In genomic region chr19:3968556-3969434, GRCh38 we compare ENCODE assay signal across 8 cellular contexts. TPM values are rescaled to one million over a fixed set of nuclear protein-coding genes. Genes with fewer than 3 reads are reported as not detected.
DNase-seq lines count a peak whose midpoint lies in the region; ATAC-seq and TF ChIP-seq lines count a peak whose summit lies in the region.

No MANE protein-coding gene starts in this region.

- H3K4me3 Mint-ChIP-seq in progenitor cell of endocrine pancreas (ENCODE audit: low read depth), result peak overlapping the region; percentile 89

- H3K4me3 ChIP-seq in left ventricle myocardium inferior, result peak overlapping the region; percentile 99

- H3K27me3 ChIP-seq in left ventricle myocardium inferior (ENCODE audit: low read depth), result no peaks in the 10 kb centered on the region

- H3K4me1 ChIP-seq in left ventricle myocardium inferior, result peaks cover 70% of the 10 kb centered on the region

- H3K9me3 ChIP-seq in left ventricle myocardium inferior (replicated peaks), result no peaks in the 10 kb centered on the region

- peaks cover 44% of the 10 kb centered on the region for H3K36me3 ChIP-seq in left ventricle myocardium inferior

- H3K4me1 Mint-ChIP-seq in progenitor cell of endocrine pancreas (ENCODE audit: low read depth), result peaks cover 25% of the 10 kb centered on the region

- peaks cover 18% of the 10 kb centered on the region for H3K36me3 Mint-ChIP-seq in progenitor cell of endocrine pancreas (ENCODE audit: insufficient read depth)

- peak; percentile 77 for DNase-seq in D341Med (ENCODE audit: low spot score)
- DNase-seq in Kasumi-1 (lab: John Stamatoyannopoulos, UW), result peak; percentile 76
- DNase-seq in amniotic stem cell (lab: John Stamatoyannopoulos, UW), result peak; percentile 99
- peak; percentile 91 for DNase-seq in left ventricle myocardium inferior
- DNase-seq in progenitor cell of endocrine pancreas (ENCODE audit: low spot score, unreplicated experiment), result peak; percentile 71
- no peak for DNase-seq in NCI-H526 (lab: John Stamatoyannopoulos, UW)
- DNase-seq in NCI-H1092 (lab: John Stamatoyannopoulos, UW), result no peak

- H3K9me3 Mint-ChIP-seq in progenitor cell of endocrine pancreas (ENCODE audit: low read depth), result no peaks in the 10 kb centered on the region

- TF ChIP-seq CTCF in left ventricle myocardium inferior (IDR thresholded peaks at IDR 0.05; ENCODE audit: borderline replicate concordance) (peak; percentile 5), progenitor cell of endocrine pancreas (IDR thresholded peaks at IDR 0.05; ENCODE audit: unreplicated experiment) (no peak)

- peak overlapping the region; percentile 99 for H3K27ac ChIP-seq in left ventricle myocardium inferior (replicated peaks)

- no peak for ATAC-seq in GM18498 (IDR thresholded peaks at IDR 0.05; ENCODE audit: unreplicated experiment)

- H3K27me3 Mint-ChIP-seq in progenitor cell of endocrine pancreas, result no peaks in the 10 kb centered on the region

- intact Hi-C loops in left ventricle myocardium inferior (cut with micrococcal nuclease), result no loop called here

- H3K27ac Mint-ChIP-seq in progenitor cell of endocrine pancreas, result peak overlapping the region; percentile 99

RNA-seq across cellular contexts. Expression of gene DAPK3, which starts 2.1 kb away (rescaled TPM):
- 74.6 TPM for total RNA-seq in left ventricle myocardium inferior
- total RNA-seq in progenitor cell of endocrine pancreas, result 105 and 106 TPM in 2 replicates

RNA-seq across cellular contexts. Expression of gene EEF2, which starts 16.5 kb away (rescaled TPM):
- total RNA-seq in left ventricle myocardium inferior (2,303 TPM), progenitor cell of endocrine pancreas (3,028 and 3,054 TPM in 2 replicates)

RNA-seq across cellular contexts. Expression of gene NMRK2, which starts 35.9 kb away (rescaled TPM):
- total RNA-seq in left ventricle myocardium inferior (458 TPM), progenitor cell of endocrine pancreas (1.4 and 2.3 TPM in 2 replicates)

RNA-seq across cellular contexts. Expression of gene PIAS4, which starts 38.7 kb away (rescaled TPM):
- total RNA-seq in left ventricle myocardium inferior (15.4 TPM), progenitor cell of endocrine pancreas (55.3 and 56.3 TPM in 2 replicates)

Comparison
In these comparisons a context has a peak if more than half of its experiments do, and no peak if none do; other contexts are left out.
1. DNase-seq: peak in D341Med (single experiment), Kasumi-1 (2 of 2), amniotic stem cell (single experiment), left ventricle myocardium inferior (single experiment) and progenitor cell of endocrine pancreas (single experiment); none in NCI-H526 (0 of 2) and NCI-H1092 (single experiment).
2. RNA of gene NMRK2, which starts 35.9 kb away (total RNA-seq): 458 TPM in left ventricle myocardium inferior (single experiment); 1.4 to 2.3 TPM in progenitor cell of endocrine pancreas; every median in the first group is over 100 times any median in the second.